In genomic region chr1:178648159-178648558, GRCh38 we compare ENCODE assay signal across 2 cellular contexts.
TF ChIP-seq lines count a peak whose summit lies in the region.

No MANE protein-coding gene starts in this region.

TF ChIP-seq in IMR-90, 13 proteins besides CTCF, POLR2A, EP300 and RAD21:
- no peak for TF ChIP-seq BHLHE40 (IDR thresholded peaks at IDR 0.05; ENCODE audit: low read depth, low read length)
- no peak for TF ChIP-seq MXI1 (IDR thresholded peaks at IDR 0.05; ENCODE audit: borderline replicate concordance, low read depth, low read length)
- TF ChIP-seq MAFK (IDR thresholded peaks at IDR 0.05; ENCODE audit: low read depth, low read length): no peak
- TF ChIP-seq CEBPB (IDR thresholded peaks at IDR 0.05; ENCODE audit: low read depth, low read length): no peak
- TF ChIP-seq RFX5 (IDR thresholded peaks at IDR 0.05; ENCODE audit: low read depth, low read length): no peak
- TF ChIP-seq SMC3 (IDR thresholded peaks at IDR 0.05; ENCODE audit: low read depth, low read length): no peak
- TF ChIP-seq MAZ (IDR thresholded peaks at IDR 0.05; ENCODE audit: borderline replicate concordance, low read depth, low read length): no peak
- TF ChIP-seq RCOR1 (IDR thresholded peaks at IDR 0.05; ENCODE audit: insufficient replicate concordance, low read length): no peak
- TF ChIP-seq NFE2L2 (IDR thresholded peaks at IDR 0.05; ENCODE audit: low read depth, low read length): no peak
- TF ChIP-seq, protein P1, sequence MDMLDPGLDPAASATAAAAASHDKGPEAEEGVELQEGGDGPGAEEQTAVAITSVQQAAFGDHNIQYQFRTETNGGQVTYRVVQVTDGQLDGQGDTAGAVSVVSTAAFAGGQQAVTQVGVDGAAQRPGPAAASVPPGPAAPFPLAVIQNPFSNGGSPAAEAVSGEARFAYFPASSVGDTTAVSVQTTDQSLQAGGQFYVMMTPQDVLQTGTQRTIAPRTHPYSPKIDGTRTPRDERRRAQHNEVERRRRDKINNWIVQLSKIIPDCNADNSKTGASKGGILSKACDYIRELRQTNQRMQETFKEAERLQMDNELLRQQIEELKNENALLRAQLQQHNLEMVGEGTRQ (IDR thresholded peaks at IDR 0.05; ENCODE audit: low read depth, low read length): no peak
- TF ChIP-seq CHD1 (IDR thresholded peaks at IDR 0.05; ENCODE audit: low read depth, low read length): no peak
- no peak for TF ChIP-seq ELK1 (IDR thresholded peaks at IDR 0.05; ENCODE audit: borderline replicate concordance, low read depth, low read length)
- no peak for TF ChIP-seq FOS (IDR thresholded peaks at IDR 0.05; ENCODE audit: low read depth, low read length)

TF ChIP-seq in K562, 482 proteins besides CTCF, POLR2A, EP300 and RAD21:
- TF ChIP-seq MEIS2 (IDR thresholded peaks at IDR 0.05; ENCODE audit: partially characterized antibody): peak; percentile 13
- TF ChIP-seq RUNX1 (IDR thresholded peaks at IDR 0.05; ENCODE audit: low read depth): no peak
- TF ChIP-seq PBX2 (CRISPR knock-in tag; IDR thresholded peaks at IDR 0.05; ENCODE audit: low read depth): no peak
- peak; percentile 39; the same call in 1 of the 2 replicates for TF ChIP-seq PBX2 (tag; conservative IDR thresholded peaks at IDR 0.05; ENCODE audit: low read depth)
